Comparison of ENCODE assay signal across 12 cellular contexts in the genomic region with DNA sequence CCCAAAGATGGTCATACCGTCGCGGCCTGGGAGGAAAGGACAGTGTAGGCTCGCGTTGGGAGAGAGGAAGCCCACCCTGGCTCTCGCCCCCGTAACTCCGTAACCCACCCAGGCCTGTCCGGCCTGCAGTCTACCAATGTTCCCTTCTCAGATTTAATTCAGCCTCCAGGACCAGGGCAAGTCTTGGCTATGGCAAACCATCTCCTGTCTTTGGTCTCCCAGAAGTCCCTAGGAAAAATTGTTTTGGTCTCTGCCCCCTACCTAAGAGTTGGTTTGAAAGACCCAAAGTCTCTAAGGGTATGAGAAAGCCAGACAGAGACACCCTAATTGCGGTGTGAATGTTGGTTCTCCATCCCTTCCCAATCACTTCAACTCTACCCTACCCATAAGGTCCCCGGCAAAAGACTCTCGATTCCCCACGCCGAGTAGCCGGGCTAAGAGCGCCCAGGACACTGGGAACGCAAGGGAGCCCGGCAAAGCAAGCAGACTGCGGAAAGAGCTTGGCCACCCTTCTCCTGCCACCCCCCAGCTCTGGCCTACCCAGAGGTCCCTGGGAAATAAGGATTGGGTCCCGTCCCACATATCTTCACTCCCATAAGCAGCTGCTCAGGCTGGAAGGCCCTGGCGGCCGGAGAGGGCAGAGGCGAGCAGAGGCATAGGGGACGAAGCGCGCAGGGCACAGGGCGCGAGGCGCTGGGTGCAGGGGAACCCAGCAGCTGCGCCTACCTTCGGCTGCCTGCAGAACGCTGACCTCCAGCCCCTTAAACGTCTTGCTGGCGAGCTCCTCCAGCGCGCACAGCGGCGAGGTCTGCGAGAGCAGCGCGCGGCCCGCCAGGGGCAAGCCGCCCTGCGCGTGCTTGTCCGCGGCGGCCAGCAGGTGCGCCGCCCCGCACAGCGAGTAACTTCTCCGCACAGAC. TPM values are rescaled to one million over a fixed set of nuclear protein-coding genes. Genes with fewer than 3 reads are reported as not detected.
A peak's percentile ranks its signal among the peaks of the same experiment; 100 is the strongest.
DNase-seq lines count a peak whose midpoint lies in the region; ATAC-seq and TF ChIP-seq lines count a peak whose summit lies in the region.
"Had no signal": no experiment of that assay in that cellular context is flagged by ENCODE, and none has a peak within 500 bp of the region (broad histone marks: within the 10 kb centered on the region; RNA-seq: fewer than 3 reads in every experiment).

No MANE protein-coding gene starts in this region.

- no peaks in the 10 kb centered on the region for H3K9me3 Mint-ChIP-seq in activated CD8-positive, alpha-beta T cell treated with anti-CD3 and anti-CD28 coated beads for 36 hours

- H3K36me3 ChIP-seq in heart left ventricle (no peaks in the 10 kb centered on the region), suprapubic skin (no peaks in the 10 kb centered on the region)
- H3K36me3 ChIP-seq: HAP-1, ovary had no signal

- no peaks in the 10 kb centered on the region for H3K36me3 Mint-ChIP-seq in activated CD8-positive, alpha-beta T cell treated with anti-CD3 and anti-CD28 coated beads for 36 hours (ENCODE audit: low read depth)

- no peak for TF ChIP-seq CTCF in heart left ventricle (IDR thresholded peaks at IDR 0.05)
- TF ChIP-seq CTCF in activated CD8-positive, alpha-beta T cell treated with anti-CD3 and anti-CD28 coated beads for 36 hours (IDR thresholded peaks at IDR 0.05), result no peak
- TF ChIP-seq CTCF in suprapubic skin (IDR thresholded peaks at IDR 0.05), result no peak
- TF ChIP-seq CTCF in GM10248 (IDR thresholded peaks at IDR 0.05; ENCODE audit: control extremely low read depth, extremely low read depth, low read depth, missing control alignments), result no peak

- peaks cover 33% of the 10 kb centered on the region for H3K4me1 Mint-ChIP-seq in activated CD8-positive, alpha-beta T cell treated with anti-CD3 and anti-CD28 coated beads for 36 hours (ENCODE audit: low read depth)

- H3K4me3 ChIP-seq in heart left ventricle, result peak overlapping the region in 1 of 12 donors; percentile 25
- peak overlapping the region; percentile 33 for H3K4me3 ChIP-seq in suprapubic skin

- no peak for ATAC-seq in Right ventricle myocardium superior (ENCODE audit: poor library complexity)
- ATAC-seq in heart left ventricle, result no peak
- ATAC-seq in activated CD8-positive, alpha-beta T cell treated with anti-CD3 and anti-CD28 coated beads for 36 hours, result no peak
- no peak for ATAC-seq in HG03439 (IDR thresholded peaks at IDR 0.05; ENCODE audit: unreplicated experiment)

- intact Hi-C loops in Right ventricle myocardium superior (cut with DNase I), result no loop called here
- intact Hi-C loops in heart left ventricle (cut with DNase I), result no loop called here
- intact Hi-C loops in activated CD8-positive, alpha-beta T cell treated with anti-CD3 and anti-CD28 coated beads for 36 hours (cut with micrococcal nuclease), result no loop called here

- 5 to 11% (median 8%) methylated on average over 35 to 54 of the region's 54 CpGs for WGBS in heart left ventricle, 4 donors
- 19% methylated on average over 16 of the region's 54 CpGs for WGBS in suprapubic skin

- CTCF ChIA-PET in activated CD8-positive, alpha-beta T cell treated with anti-CD3 and anti-CD28 coated beads for 36 hours (lab: Charles Lee), result interaction anchor here (0.7 to 10.3 kb wide), 6 partner anchors 10 to 86 kb away, joined by 3 to 75 read pairs (median 6); no protein-coding TSS in a partner anchor
- CTCF ChIA-PET in GM10248 (lab: Yijun Ruan, JAX), result interaction anchor here (1.1 to 3.7 kb wide), 3 partner anchors 10 to 342 kb away, joined by 3 to 15 read pairs (median 4); no protein-coding TSS in a partner anchor

- H3K27me3 Mint-ChIP-seq in activated CD8-positive, alpha-beta T cell treated with anti-CD3 and anti-CD28 coated beads for 36 hours, result peaks cover 74% of the 10 kb centered on the region

- H3K4me3 Mint-ChIP-seq in activated CD8-positive, alpha-beta T cell treated with anti-CD3 and anti-CD28 coated beads for 36 hours, result peak overlapping the region; percentile 6

- TF ChIP-seq POLR2A in heart left ventricle (IDR thresholded peaks at IDR 0.05) (no peak), suprapubic skin (IDR thresholded peaks at IDR 0.05) (no peak)

- peak; percentile 18 for DNase-seq in Right ventricle myocardium superior
- no peak for DNase-seq in heart left ventricle
- DNase-seq in activated CD8-positive, alpha-beta T cell treated with anti-CD3 and anti-CD28 coated beads for 36 hours, result no peak
- peak; percentile 59 for DNase-seq in iPS-NIHi11 (ENCODE audit: low spot score)
- no peak for DNase-seq in suprapubic skin (ENCODE audit: low spot score in 2 of 2)
- no peak for DNase-seq in CD1c-positive myeloid dendritic cell (ENCODE audit: extremely low spot score)
- DNase-seq in GM10248 (ENCODE audit: extremely low spot score), result no peak
- DNase-seq: NCI-H187 treated with DMSO at 0.1 percent for 48 hours, ovary, SIG-M5 had no signal

- POLR2A ChIA-PET in activated CD8-positive, alpha-beta T cell treated with anti-CD3 and anti-CD28 coated beads for 36 hours (lab: Charles Lee), result interaction anchor here (0.9 to 1.6 kb wide), 3 partner anchors 8 to 342 kb away, joined by 3 to 4 read pairs (median 4); no protein-coding TSS in a partner anchor
- POLR2A ChIA-PET in GM10248 (lab: Yijun Ruan, JAX), result no interaction called here

- H3K9me3 ChIP-seq in heart left ventricle (no peaks in the 10 kb centered on the region), suprapubic skin (no peaks in the 10 kb centered on the region)
- H3K9me3 ChIP-seq: HAP-1, ovary had no signal

- no peak for TF ChIP-seq EP300 in suprapubic skin (IDR thresholded peaks at IDR 0.05)

- no peak overlapping the region for H3K27ac Mint-ChIP-seq in activated CD8-positive, alpha-beta T cell treated with anti-CD3 and anti-CD28 coated beads for 36 hours

- H3K27me3 ChIP-seq in heart left ventricle, result peaks cover 91 to 100% (median 100%) of the 10 kb centered on the region in 9 donors
- peaks cover 100% of the 10 kb centered on the region for H3K27me3 ChIP-seq in suprapubic skin

- H3K4me1 ChIP-seq in heart left ventricle (peaks cover 2 to 70% (median 47%) of the 10 kb centered on the region in 12 donors), suprapubic skin (peaks cover 73% of the 10 kb centered on the region)

- H3K27ac ChIP-seq in heart left ventricle (no peak overlapping the region), suprapubic skin (no peak overlapping the region)
- H3K27ac ChIP-seq: ovary had no signal

RNA-seq across cellular contexts. Expression of a gene that starts 1.2 kb away (rescaled TPM):
- total RNA-seq in Right ventricle myocardium superior (not detected), heart left ventricle (under 1 TPM in 1 of 9 donors, not detected in 8; 0.08 TPM), suprapubic skin (not detected)
- not detected for polyA plus RNA-seq in heart left ventricle
- total RNA-seq in activated CD8-positive, alpha-beta T cell treated with anti-CD3 and anti-CD28 coated beads for 36 hours, result not detected
- total RNA-seq: ovary had no signal
- polyA plus RNA-seq: ovary had no signal

Comparison
In these comparisons a context has a peak if more than half of its experiments do, and no peak if none do; other contexts are left out.
1. DNase-seq: peak in Right ventricle myocardium superior (single experiment) and iPS-NIHi11 (single experiment); none in heart left ventricle (0 of 5), activated CD8-positive, alpha-beta T cell treated with anti-CD3 and anti-CD28 coated beads for 36 hours (single experiment), suprapubic skin (0 of 2), CD1c-positive myeloid dendritic cell (single experiment) and GM10248 (single experiment).